16 cellular contexts compared by ENCODE assay signal in the genomic region with DNA sequence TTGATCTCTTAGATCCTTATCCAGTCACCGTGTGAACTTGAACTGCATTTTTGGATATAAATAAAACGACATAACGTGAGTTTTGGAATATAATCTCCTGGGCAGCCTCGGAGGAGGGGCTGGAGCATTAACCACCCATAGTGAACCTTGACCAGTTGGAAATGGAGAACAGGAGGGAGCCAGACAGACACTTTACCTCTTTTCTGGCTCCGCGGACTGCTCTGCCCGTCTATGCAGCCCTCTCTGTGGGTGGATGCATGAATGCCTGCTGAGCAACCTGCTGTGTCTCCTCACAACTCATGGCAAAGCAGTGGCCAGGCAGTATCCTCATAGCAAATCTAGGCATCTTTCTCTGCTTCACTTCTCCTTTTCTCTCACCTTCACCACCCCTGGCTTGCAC. TPM values are rescaled to one million over a fixed set of nuclear protein-coding genes. Genes with fewer than 3 reads are reported as not detected.
DNase-seq lines count a peak whose midpoint lies in the region; ATAC-seq and TF ChIP-seq lines count a peak whose summit lies in the region.
"Had no signal": no experiment of that assay in that cellular context is flagged by ENCODE, and none has a peak within 500 bp of the region (broad histone marks: within the 10 kb centered on the region; RNA-seq: fewer than 3 reads in every experiment).

No MANE protein-coding gene starts in this region.

- TF ChIP-seq POLR2A in IMR-90 (IDR thresholded peaks at IDR 0.05; ENCODE audit: low read depth, low read length), result no peak
- TF ChIP-seq POLR2A in right lobe of liver (IDR thresholded peaks at IDR 0.05), result no peak

- 80% methylated on average over 1 of the region's 7 CpGs; no CpG with 5 or more reads in 1 of the 2 experiments for WGBS in IMR-90 (ENCODE audit: extremely low coverage in 2 of 2, insufficient read length in 1 of 2), 2 experiments
- WGBS in right lobe of liver (ENCODE audit: insufficient coverage, low coverage, low lambda C conversion rate, missing lambda C conversion rate), result 14% methylated on average over 4 of the region's 7 CpGs

- H2AK9ac ChIP-seq in IMR-90 (replicated peaks; ENCODE audit: low read depth, low read length, poor library complexity), result no peak overlapping the region

- CTCF ChIA-PET in IMR-90 (lab: Yijun Ruan, JAX), result no interaction called here

- no peak overlapping the region for H3K9ac ChIP-seq in IMR-90 (ENCODE audit: low read depth, low read length)

- H3K79me1 ChIP-seq in IMR-90 (ENCODE audit: low read depth in 1 of 2, low read length in 2 of 2), result no peaks in the 10 kb centered on the region

- no TSS peak for BruUV-seq in IMR-90 (replicated peaks; lab: Mats Ljungman, UMichigan)

- H2BK120ac ChIP-seq in IMR-90 (ENCODE audit: low read depth, low read length), result no peak overlapping the region

- H3K9me1 ChIP-seq in IMR-90 (ENCODE audit: insufficient read depth, low read length), result no peaks in the 10 kb centered on the region

- H4K5ac ChIP-seq in IMR-90 (ENCODE audit: low read depth, low read length), result no peak overlapping the region

- H3K4me1 ChIP-seq in IMR-90 (ENCODE audit: control insufficient read depth, insufficient read depth, low read length) (peaks cover 1% of the 10 kb centered on the region; the same call in 1 of the 2 replicates), right lobe of liver (peaks cover 0 to 24% (median 6%) of the 10 kb centered on the region in 4 donors)

- H3K36me3 ChIP-seq in IMR-90 (ENCODE audit: control insufficient read depth, insufficient read depth, low read length) (no peaks in the 10 kb centered on the region), right lobe of liver (no peaks in the 10 kb centered on the region)

- H3K14ac ChIP-seq in IMR-90 (replicated peaks; ENCODE audit: low read depth, low read length), result no peak overlapping the region

- H3K56ac ChIP-seq in IMR-90 (ENCODE audit: extremely low read depth, insufficient read depth, low read length), result no peak overlapping the region

- H2BK20ac ChIP-seq in IMR-90 (ENCODE audit: low read depth, low read length), result no peak overlapping the region

- no peak overlapping the region for H3K18ac ChIP-seq in IMR-90 (ENCODE audit: low read depth, low read length)

- H3K4me2 ChIP-seq in IMR-90 (ENCODE audit: low read depth, low read length), result no peak overlapping the region

- TF ChIP-seq CTCF in IMR-90 (conservative IDR thresholded peaks at IDR 0.05; ENCODE audit: low read depth, low read length) (no peak), right lobe of liver (IDR thresholded peaks at IDR 0.05) (no peak)

- H2AFZ ChIP-seq in IMR-90 (replicated peaks; ENCODE audit: low read length, poor library complexity), result peak overlapping the region; percentile 45

- H3K27me3 ChIP-seq in IMR-90 (ENCODE audit: control insufficient read depth, insufficient read depth, low read length) (no peaks in the 10 kb centered on the region), right lobe of liver (no peaks in the 10 kb centered on the region)

- H3K9me3 ChIP-seq in IMR-90 (ENCODE audit: control insufficient read depth, insufficient read depth, low read length) (no peaks in the 10 kb centered on the region), right lobe of liver (no peaks in the 10 kb centered on the region)

- TF ChIP-seq RAD21 in IMR-90 (IDR thresholded peaks at IDR 0.05; ENCODE audit: low read length), result no peak

- no peak overlapping the region for H2AK5ac ChIP-seq in IMR-90 (ENCODE audit: low read depth, low read length)

- no peak overlapping the region for H2BK5ac ChIP-seq in IMR-90 (ENCODE audit: low read depth, low read length, poor library complexity, severe bottlenecking)

- no peak overlapping the region for H3K4me3 ChIP-seq in IMR-90 (ENCODE audit: insufficient read depth, low read depth, low read length)
- H3K4me3 ChIP-seq in right lobe of liver, result no peak overlapping the region

- no peak overlapping the region for H3K23ac ChIP-seq in IMR-90 (ENCODE audit: low read depth, low read length)

- dilution Hi-C loops in IMR-90 (cut with HindIII; ENCODE audit: low sequenced_read_pairs, unreplicated experiment), result no loop called here

- ATAC-seq in IMR-90 (ENCODE audit: low read depth) (no peak), left lobe of liver (peak; percentile 86), right lobe of liver (peak; percentile 46 to 73 (median 63)), GM21381 (IDR thresholded peaks at IDR 0.05; ENCODE audit: unreplicated experiment) (no peak)

- no peak for DNase-seq in IMR-90
- peak; percentile 42 for DNase-seq in left lobe of liver (ENCODE audit: low spot score)
- no peak for DNase-seq in right lobe of liver
- no peak for DNase-seq in NCI-H2029 treated with DMSO at 0.1 percent for 48 hours (lab: John Stamatoyannopoulos, UW)
- DNase-seq in stimulated activated CD4-positive, alpha-beta T cell treated with anti-CD3 and anti-CD28 coated beads, Interleukin-4, amount 100 ng/mL, for 24 hours, result no peak
- DNase-seq: C1 segment of cervical spinal cord; Calu3; CD4-positive, alpha-beta memory T cell; COR-L47; DMS53; DMS79 treated with DMSO at 0.1 percent for 48 hours; GF-D8; GOT3; H7; HCEC 1CT had no signal

- H2BK15ac ChIP-seq in IMR-90 (ENCODE audit: low read depth, low read length), result no peak overlapping the region

- H4K91ac ChIP-seq in IMR-90 (ENCODE audit: insufficient read depth, low read depth, low read length), result no peak overlapping the region

- intact Hi-C loops in IMR-90 (cut with micrococcal nuclease) (no loop called here), right lobe of liver (cut with DNase I) (no loop called here)

- H3K27ac ChIP-seq in IMR-90 (ENCODE audit: insufficient read depth, low read length) (no peak overlapping the region), right lobe of liver (no peak overlapping the region)

- no peaks in the 10 kb centered on the region for H4K20me1 ChIP-seq in IMR-90 (ENCODE audit: insufficient read depth, low read length)

- H4K8ac ChIP-seq in IMR-90 (ENCODE audit: low read depth in 2 of 2, low read length in 2 of 2), result no peak overlapping the region

- POLR2A ChIA-PET in IMR-90 (lab: Charles Lee; ENCODE audit: unreplicated experiment), result no interaction called here

- in situ Hi-C loops in IMR-90 (cut with MboI; ENCODE audit: low sequenced_read_pairs), result no loop called here

- no peak overlapping the region for H3K4ac ChIP-seq in IMR-90 (ENCODE audit: low read depth, low read length)

TF ChIP-seq in IMR-90, 13 proteins besides CTCF, POLR2A, EP300 and RAD21:
- TF ChIP-seq SMC3 (IDR thresholded peaks at IDR 0.05; ENCODE audit: low read depth, low read length) (no peak), MAFK (IDR thresholded peaks at IDR 0.05; ENCODE audit: low read depth, low read length) (no peak), CEBPB (IDR thresholded peaks at IDR 0.05; ENCODE audit: low read depth, low read length) (no peak), NFE2L2 (IDR thresholded peaks at IDR 0.05; ENCODE audit: low read depth, low read length) (no peak), RCOR1 (IDR thresholded peaks at IDR 0.05; ENCODE audit: insufficient replicate concordance, low read length) (no peak), CHD1 (IDR thresholded peaks at IDR 0.05; ENCODE audit: low read depth, low read length) (no peak), BHLHE40 (IDR thresholded peaks at IDR 0.05; ENCODE audit: low read depth, low read length) (no peak), FOS (IDR thresholded peaks at IDR 0.05; ENCODE audit: low read depth, low read length) (no peak), RFX5 (IDR thresholded peaks at IDR 0.05; ENCODE audit: low read depth, low read length) (no peak), MAZ (IDR thresholded peaks at IDR 0.05; ENCODE audit: borderline replicate concordance, low read depth, low read length) (no peak), MXI1 (IDR thresholded peaks at IDR 0.05; ENCODE audit: borderline replicate concordance, low read depth, low read length) (no peak)
- TF ChIP-seq, protein P1, sequence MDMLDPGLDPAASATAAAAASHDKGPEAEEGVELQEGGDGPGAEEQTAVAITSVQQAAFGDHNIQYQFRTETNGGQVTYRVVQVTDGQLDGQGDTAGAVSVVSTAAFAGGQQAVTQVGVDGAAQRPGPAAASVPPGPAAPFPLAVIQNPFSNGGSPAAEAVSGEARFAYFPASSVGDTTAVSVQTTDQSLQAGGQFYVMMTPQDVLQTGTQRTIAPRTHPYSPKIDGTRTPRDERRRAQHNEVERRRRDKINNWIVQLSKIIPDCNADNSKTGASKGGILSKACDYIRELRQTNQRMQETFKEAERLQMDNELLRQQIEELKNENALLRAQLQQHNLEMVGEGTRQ (IDR thresholded peaks at IDR 0.05; ENCODE audit: low read depth, low read length), result no peak
- TF ChIP-seq, protein P2, sequence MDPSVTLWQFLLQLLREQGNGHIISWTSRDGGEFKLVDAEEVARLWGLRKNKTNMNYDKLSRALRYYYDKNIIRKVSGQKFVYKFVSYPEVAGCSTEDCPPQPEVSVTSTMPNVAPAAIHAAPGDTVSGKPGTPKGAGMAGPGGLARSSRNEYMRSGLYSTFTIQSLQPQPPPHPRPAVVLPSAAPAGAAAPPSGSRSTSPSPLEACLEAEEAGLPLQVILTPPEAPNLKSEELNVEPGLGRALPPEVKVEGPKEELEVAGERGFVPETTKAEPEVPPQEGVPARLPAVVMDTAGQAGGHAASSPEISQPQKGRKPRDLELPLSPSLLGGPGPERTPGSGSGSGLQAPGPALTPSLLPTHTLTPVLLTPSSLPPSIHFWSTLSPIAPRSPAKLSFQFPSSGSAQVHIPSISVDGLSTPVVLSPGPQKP (IDR thresholded peaks at IDR 0.05; ENCODE audit: borderline replicate concordance, low read depth, low read length), result no peak

RNA-seq across cellular contexts. Expression of gene COG3, which starts 10.5 kb away (rescaled TPM):
- 31.9 and 34.2 TPM in 2 replicates for total RNA-seq in IMR-90 (2012; rRNA removed)
- 20.4 and 21.7 TPM in 2 replicates for polyA plus RNA-seq in IMR-90 (2012; rRNA removed)
- polyA plus RNA-seq in IMR-90 (2012; cell fraction: cytosol; rRNA removed), result 9.5 and 14.5 TPM in 2 replicates
- polyA plus RNA-seq in IMR-90 (2012; cell fraction: nucleus; rRNA removed; ENCODE audit: low replicate concordance), result 24.8 and 54.3 TPM in 2 replicates
- total RNA-seq in left lobe of liver, result 28.3 TPM
- total RNA-seq in right lobe of liver, result 10 to 100 TPM; 18.9 to 66.3 (median 36.8) TPM

RNA-seq across cellular contexts. Expression of gene SLC25A30, which starts 36.0 kb away (rescaled TPM):
- total RNA-seq in IMR-90 (2012; rRNA removed) (15.3 and 19.4 TPM in 2 replicates), left lobe of liver (38.8 TPM), right lobe of liver (10 to 100 TPM; 16.1 to 60.4 (median 45.0) TPM)
- polyA plus RNA-seq in IMR-90 (2012; rRNA removed), result 8.9 and 9.9 TPM in 2 replicates
- 2.1 and 4.5 TPM in 2 replicates for polyA plus RNA-seq in IMR-90 (2012; cell fraction: cytosol; rRNA removed)
- polyA plus RNA-seq in IMR-90 (2012; cell fraction: nucleus; rRNA removed; ENCODE audit: low replicate concordance), result 1.4 and 9.6 TPM in 2 replicates

Comparison
In these comparisons a context has a peak if more than half of its experiments do, and no peak if none do; other contexts are left out.
1. ATAC-seq: peak in left lobe of liver (single experiment) and right lobe of liver (4 of 4); none in IMR-90 (single experiment) and GM21381 (single experiment).